In the genomic region with DNA sequence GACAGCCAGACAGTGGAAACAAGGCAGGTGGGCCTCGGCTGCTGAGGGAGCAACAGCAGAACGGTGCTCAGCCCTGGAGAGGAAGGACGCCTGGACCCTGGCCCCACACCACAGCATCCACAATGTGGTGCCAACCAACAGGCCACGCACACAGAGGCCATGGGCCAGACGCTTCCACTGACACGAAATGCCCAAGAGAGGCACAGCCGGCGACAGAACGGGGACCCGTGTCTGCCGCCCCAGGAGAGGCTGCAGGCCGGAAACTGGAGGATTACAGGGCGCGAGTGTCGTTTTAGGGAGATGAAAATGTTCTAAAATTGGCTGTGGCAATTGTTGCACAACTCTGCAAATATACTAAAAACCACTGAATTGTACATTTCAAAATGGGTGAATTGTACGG, we compare ENCODE assay signal across 12 cellular contexts.
DNase-seq lines count a peak whose midpoint lies in the region; ATAC-seq, FAIRE-seq and TF ChIP-seq lines count a peak whose summit lies in the region.
"Had no signal": no experiment of that assay in that cellular context is flagged by ENCODE, and none has a peak within 500 bp of the region (broad histone marks: within the 10 kb centered on the region; RNA-seq: fewer than 3 reads in every experiment).

No MANE protein-coding gene starts in this region.

- H4K91ac ChIP-seq in neuronal stem cell (ENCODE audit: low read depth, low read length, poor library complexity), result peak overlapping the region; percentile 93

- no peaks in the 10 kb centered on the region for H3K9me3 ChIP-seq in A549
- peaks cover 0 to 5% of the 10 kb centered on the region in 2 donors for H3K9me3 ChIP-seq in neuronal stem cell (replicated peaks in 1 of 2; ENCODE audit: control insufficient read depth in 2 of 2, insufficient read depth in 1 of 2, low read depth in 1 of 2, low read length in 2 of 2)
- H3K9me3 ChIP-seq: BE2C, left lung, MG63 had no signal

- DNase-seq in A549 (ENCODE audit: low read depth in 1 of 2, low spot score in 1 of 2) (no peak), Kasumi-1 (lab: John Stamatoyannopoulos, UW) (peak; percentile 76 to 78), neuronal stem cell (ENCODE audit: low spot score) (no peak), medulla oblongata (ENCODE audit: extremely low spot score) (no peak), SK-N-DZ (ENCODE audit: low spot score) (no peak), erythroblast (lab: John Stamatoyannopoulos, UW) (no peak)
- no peak for DNase-seq in stimulated activated CD8-positive, alpha-beta memory T cell treated with anti-CD3 and anti-CD28 coated beads, Interleukin-4, amount 100 ng/mL, for 48 hours
- DNase-seq: BE2C, NCI-H526 had no signal

- H2BK120ac ChIP-seq in neuronal stem cell (ENCODE audit: low read depth, low read length), result peak overlapping the region; percentile 24

- TF ChIP-seq RAD21 in A549 (conservative IDR thresholded peaks at IDR 0.05 in 1 of 2, IDR thresholded peaks at IDR 0.05 in 1 of 2), result no peak

- POLR2A ChIA-PET in A549 (lab: Yijun Ruan, JAX), result no interaction called here

- H3K79me1 ChIP-seq in neuronal stem cell (ENCODE audit: low read depth, low read length), result peaks cover 10% of the 10 kb centered on the region

- H3K27me3 ChIP-seq in neuronal stem cell (ENCODE audit: control insufficient read depth in 3 of 3, insufficient read depth in 3 of 3, low read depth in 1 of 3, low read length in 3 of 3), result no peaks in the 10 kb centered on the region
- H3K27me3 ChIP-seq: BE2C, left lung, MG63 had no signal

- H4K8ac ChIP-seq in neuronal stem cell (ENCODE audit: low read depth, low read length), result peak overlapping the region; percentile 86

- peaks cover 48% of the 10 kb centered on the region for H3K4me1 ChIP-seq in A549
- peaks cover 28 to 33% of the 10 kb centered on the region in 2 donors for H3K4me1 ChIP-seq in neuronal stem cell (ENCODE audit: control insufficient read depth in 2 of 2, insufficient read depth in 1 of 2, low read depth in 1 of 2, low read length in 2 of 2)

- no peak overlapping the region for H2AFZ ChIP-seq in neuronal stem cell (ENCODE audit: low read length)

- peak overlapping the region; percentile 63 for H2BK15ac ChIP-seq in neuronal stem cell (ENCODE audit: low read length)

- H3K9ac ChIP-seq in neuronal stem cell (ENCODE audit: low read depth, low read length, poor library complexity), result peak overlapping the region; percentile 75

- 98% methylated on average over 11 of the region's 16 CpGs for WGBS in A549 (ENCODE audit: missing lambda C conversion rate)
- no CpG with 5 or more reads among the region's 16 CpGs for WGBS in neuronal stem cell (ENCODE audit: extremely low coverage in 2 of 2, insufficient read length in 2 of 2, insufficient replicate concordance in 1 of 2), 2 donors

- no peak for FAIRE-seq in A549 (lab: Jason Lieb, UNC)

- TF ChIP-seq CTCF in A549 (IDR thresholded peaks at IDR 0.05), result no peak

- no peak for ATAC-seq in A549
- ATAC-seq: left lung had no signal

- peak overlapping the region; percentile 45 for H3K23ac ChIP-seq in neuronal stem cell (ENCODE audit: low read depth, low read length, poor library complexity)

- peak overlapping the region; percentile 93 for H3K4ac ChIP-seq in neuronal stem cell (ENCODE audit: low read length)

- peak overlapping the region; percentile 99 for H2BK12ac ChIP-seq in neuronal stem cell (ENCODE audit: low read length)

- peak overlapping the region; percentile 98 for H3K18ac ChIP-seq in neuronal stem cell (ENCODE audit: low read length)

- CTCF ChIA-PET in A549 (lab: Yijun Ruan, JAX), result no interaction called here

- H3K27ac ChIP-seq in A549 (peak overlapping the region; percentile 44 to 81; a peak in 3 of 6 replicates), cingulate gyrus (ENCODE audit: low read depth, low read length) (peak overlapping the region; percentile 67), neuronal stem cell (replicated peaks; ENCODE audit: low read length) (peak overlapping the region; percentile 32)

- peaks cover 2 to 10% of the 10 kb centered on the region in 2 donors for H3K36me3 ChIP-seq in neuronal stem cell (replicated peaks in 1 of 2; ENCODE audit: control insufficient read depth in 2 of 2, insufficient read depth in 2 of 2, low read length in 2 of 2)
- H3K36me3 ChIP-seq: BE2C, left lung had no signal

- H3K4me2 ChIP-seq in A549, result no peak overlapping the region; the same call in 2 of the 3 replicates
- no peak overlapping the region for H3K4me2 ChIP-seq in neuronal stem cell (ENCODE audit: insufficient read depth, low read length, poor library complexity, severe bottlenecking)

- H3K14ac ChIP-seq in neuronal stem cell (ENCODE audit: low read length), result peak overlapping the region; percentile 90

- H3K4me3 ChIP-seq in A549 (no peak overlapping the region), neuronal stem cell (ENCODE audit: low read length in 2 of 2) (no peak overlapping the region)
- H3K4me3 ChIP-seq: left lung, MG63 had no signal

- peak overlapping the region; percentile 94 for H2AK5ac ChIP-seq in neuronal stem cell (ENCODE audit: low read depth, low read length)

- peak overlapping the region; percentile 40 for H2BK5ac ChIP-seq in neuronal stem cell (ENCODE audit: low read length)

- no peak for TF ChIP-seq POLR2A in A549 (IDR thresholded peaks at IDR 0.05; ENCODE audit: low read length)
- TF ChIP-seq POLR2A in erythroblast (IDR thresholded peaks at IDR 0.05; ENCODE audit: low read length), result no peak

- no peak for TF ChIP-seq EP300 in A549 (IDR thresholded peaks at IDR 0.05)

TF ChIP-seq in A549, 52 proteins besides CTCF, POLR2A, EP300 and RAD21:
- TF ChIP-seq GATA3 (IDR thresholded peaks at IDR 0.05; ENCODE audit: borderline replicate concordance) (no peak), HOXB5 (CRISPR knock-in tag; IDR thresholded peaks at IDR 0.05) (no peak), SREBF2 (IDR thresholded peaks at IDR 0.05) (no peak), JUNB (IDR thresholded peaks at IDR 0.05) (no peak), MAFK (IDR thresholded peaks at IDR 0.05; ENCODE audit: partially characterized antibody) (no peak), KDM5A (IDR thresholded peaks at IDR 0.05) (no peak), MAZ (IDR thresholded peaks at IDR 0.05; ENCODE audit: borderline replicate concordance, low read depth, low read length) (no peak)
- TF ChIP-seq, protein P1, sequence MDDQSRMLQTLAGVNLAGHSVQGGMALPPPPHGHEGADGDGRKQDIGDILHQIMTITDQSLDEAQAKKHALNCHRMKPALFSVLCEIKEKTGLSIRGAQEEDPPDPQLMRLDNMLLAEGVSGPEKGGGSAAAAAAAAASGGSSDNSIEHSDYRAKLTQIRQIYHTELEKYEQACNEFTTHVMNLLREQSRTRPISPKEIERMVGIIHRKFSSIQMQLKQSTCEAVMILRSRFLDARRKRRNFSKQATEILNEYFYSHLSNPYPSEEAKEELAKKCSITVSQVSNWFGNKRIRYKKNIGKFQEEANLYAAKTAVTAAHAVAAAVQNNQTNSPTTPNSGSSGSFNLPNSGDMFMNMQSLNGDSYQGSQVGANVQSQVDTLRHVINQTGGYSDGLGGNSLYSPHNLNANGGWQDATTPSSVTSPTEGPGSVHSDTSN (IDR thresholded peaks at IDR 0.05), result no peak

Comparison
In these comparisons a context has a peak if more than half of its experiments do, and no peak if none do; other contexts are left out.
1. DNase-seq: peak in Kasumi-1 (2 of 2); none in A549 (0 of 2), neuronal stem cell (single experiment), stimulated activated CD8-positive, alpha-beta memory T cell treated with anti-CD3 and anti-CD28 coated beads, Interleukin-4, amount 100 ng/mL, for 48 hours (single experiment), medulla oblongata (single experiment), SK-N-DZ (single experiment) and erythroblast (0 of 2).
2. Peak in every context shown above with its lines, with median percentiles within 50 percentile points of each other: H3K27ac ChIP-seq.